In genomic region chrX:134548257-134548732, GRCh38 we compare ENCODE assay signal across 8 cellular contexts.
DNase-seq lines count a peak whose midpoint lies in the region; ATAC-seq, FAIRE-seq and TF ChIP-seq lines count a peak whose summit lies in the region.

No MANE protein-coding gene starts in this region.

- intact Hi-C loops in CD4-positive, alpha-beta memory T cell (cut with micrococcal nuclease) = no loop called here
- intact Hi-C loops in activated CD8-positive, alpha-beta T cell treated with anti-CD3 and anti-CD28 coated beads for 36 hours (cut with micrococcal nuclease) = no loop called here

- peaks cover 0 to 4% (median 0%) of the 10 kb centered on the region in 8 donors for H3K9me3 Mint-ChIP-seq in CD4-positive, alpha-beta memory T cell
- no peaks in the 10 kb centered on the region for H3K9me3 Mint-ChIP-seq in activated CD8-positive, alpha-beta T cell treated with anti-CD3 and anti-CD28 coated beads for 36 hours

- no peak overlapping the region for H3K4me3 ChIP-seq in CD4-positive, alpha-beta memory T cell (ENCODE audit: low read length in 2 of 2)
- peak overlapping the region; percentile 70 for H3K4me3 ChIP-seq in HFF-Myc (replicated peaks; ENCODE audit: low read depth, low read length)
- H3K4me3 ChIP-seq in kidney epithelial cell (ENCODE audit: low read depth, low read length) = peak overlapping the region; percentile 77

- peaks cover 19 to 24% (median 22%) of the 10 kb centered on the region in 4 donors for H3K4me1 Mint-ChIP-seq in CD4-positive, alpha-beta memory T cell
- H3K4me1 Mint-ChIP-seq in activated CD8-positive, alpha-beta T cell treated with anti-CD3 and anti-CD28 coated beads for 36 hours (ENCODE audit: low read depth) = peaks cover 16% of the 10 kb centered on the region

- TF ChIP-seq CTCF in HFF-Myc (IDR thresholded peaks at IDR 0.05; ENCODE audit: low read depth, low read length, missing control alignments) = no peak
- TF ChIP-seq CTCF in activated CD8-positive, alpha-beta T cell treated with anti-CD3 and anti-CD28 coated beads for 36 hours (IDR thresholded peaks at IDR 0.05) = no peak
- no peak for TF ChIP-seq CTCF in kidney epithelial cell (IDR thresholded peaks at IDR 0.05; ENCODE audit: insufficient read depth, low read length, poor library complexity, severe bottlenecking)
- TF ChIP-seq CTCF in D721Med (IDR thresholded peaks at IDR 0.05; ENCODE audit: insufficient read depth, missing control alignments) = no peak

- H3K27ac Mint-ChIP-seq in CD4-positive, alpha-beta memory T cell = peak overlapping the region in 1 of 7 donors; percentile 77
- peak overlapping the region; percentile 86 for H3K27ac Mint-ChIP-seq in activated CD8-positive, alpha-beta T cell treated with anti-CD3 and anti-CD28 coated beads for 36 hours

- H3K9me3 ChIP-seq in CD4-positive, alpha-beta memory T cell (ENCODE audit: control insufficient read depth in 1 of 2, low read length in 2 of 2) = no peaks in the 10 kb centered on the region

- peaks cover 0 to 2% of the 10 kb centered on the region in 2 donors for H3K36me3 Mint-ChIP-seq in CD4-positive, alpha-beta memory T cell
- no peaks in the 10 kb centered on the region for H3K36me3 Mint-ChIP-seq in activated CD8-positive, alpha-beta T cell treated with anti-CD3 and anti-CD28 coated beads for 36 hours (ENCODE audit: low read depth)

- H3K4me1 ChIP-seq in CD4-positive, alpha-beta memory T cell (ENCODE audit: insufficient read depth, low read length) = peaks cover 28% of the 10 kb centered on the region

- DNase-seq in CD4-positive, alpha-beta memory T cell = peak in 1 of 5 donors; percentile 17
- DNase-seq in HFF-Myc (ENCODE audit: extremely low read depth, low read depth) (no peak), kidney epithelial cell (ENCODE audit: low read depth) (no peak), amygdala (lab: John Stamatoyannopoulos, UW) (no peak), RCC 7860 (ENCODE audit: low spot score) (no peak), D721Med (ENCODE audit: insufficient read length, low spot score) (no peak)
- peak; percentile 24 for DNase-seq in activated CD8-positive, alpha-beta T cell treated with anti-CD3 and anti-CD28 coated beads for 36 hours

- CTCF ChIA-PET in CD4-positive, alpha-beta memory T cell (lab: Charles Lee; ENCODE audit: partially characterized antibody) = no interaction called here
- CTCF ChIA-PET in activated CD8-positive, alpha-beta T cell treated with anti-CD3 and anti-CD28 coated beads for 36 hours (lab: Charles Lee) = no interaction called here

- no peaks in the 10 kb centered on the region for H3K36me3 ChIP-seq in CD4-positive, alpha-beta memory T cell (ENCODE audit: insufficient read depth, low read length)
- no peaks in the 10 kb centered on the region for H3K36me3 ChIP-seq in kidney epithelial cell (ENCODE audit: control insufficient read depth, insufficient read depth, low read length)

- peaks cover 29% of the 10 kb centered on the region for H3K27me3 ChIP-seq in CD4-positive, alpha-beta memory T cell (ENCODE audit: insufficient read depth, low read length)
- no peaks in the 10 kb centered on the region for H3K27me3 ChIP-seq in kidney epithelial cell (ENCODE audit: control insufficient read depth, insufficient read depth, low read length)

- peaks cover 36 to 39% of the 10 kb centered on the region in 2 donors for H3K27me3 Mint-ChIP-seq in CD4-positive, alpha-beta memory T cell
- peaks cover 32% of the 10 kb centered on the region for H3K27me3 Mint-ChIP-seq in activated CD8-positive, alpha-beta T cell treated with anti-CD3 and anti-CD28 coated beads for 36 hours

- no peak overlapping the region for H3K27ac ChIP-seq in CD4-positive, alpha-beta memory T cell (ENCODE audit: low read depth, low read length)

- H3K4me3 Mint-ChIP-seq in CD4-positive, alpha-beta memory T cell = peak overlapping the region; percentile 78 to 91 (median 88)
- peak overlapping the region; percentile 80 for H3K4me3 Mint-ChIP-seq in activated CD8-positive, alpha-beta T cell treated with anti-CD3 and anti-CD28 coated beads for 36 hours

- FAIRE-seq in RCC 7860 (lab: Jason Lieb, UNC) (no peak), D721Med (lab: Jason Lieb, UNC) (no peak)

- POLR2A ChIA-PET in CD4-positive, alpha-beta memory T cell (lab: Charles Lee; ENCODE audit: partially characterized antibody) = no interaction called here
- POLR2A ChIA-PET in activated CD8-positive, alpha-beta T cell treated with anti-CD3 and anti-CD28 coated beads for 36 hours (lab: Charles Lee) = no interaction called here

- no peak for ATAC-seq in activated CD8-positive, alpha-beta T cell treated with anti-CD3 and anti-CD28 coated beads for 36 hours
- ATAC-seq in HG02623 (IDR thresholded peaks at IDR 0.05; ENCODE audit: unreplicated experiment) = no peak

Comparison
In these comparisons a context has a peak if more than half of its experiments do, and no peak if none do; other contexts are left out.
1. H3K4me3 ChIP-seq: peak in HFF-Myc (single experiment) and kidney epithelial cell (single experiment); none in CD4-positive, alpha-beta memory T cell (0 of 2).